In genomic region chr2:61470122-61470951, GRCh38 we compare ENCODE assay signal across 8 cellular contexts. TPM values are rescaled to one million over a fixed set of nuclear protein-coding genes. Genes with fewer than 3 reads are reported as not detected.
DNase-seq lines count a peak whose midpoint lies in the region; ATAC-seq and TF ChIP-seq lines count a peak whose summit lies in the region.

No MANE protein-coding gene starts in this region.

- no peaks in the 10 kb centered on the region for H3K27me3 Mint-ChIP-seq in activated naive CD8-positive, alpha-beta T cell treated with anti-CD3 and anti-CD28 coated beads, Interleukin-2, amount 50 U/mL, for 24 hours
- H3K27me3 Mint-ChIP-seq in progenitor cell of endocrine pancreas, result no peaks in the 10 kb centered on the region

- peak in 1 of 4 donors; percentile 40 for TF ChIP-seq POLR2A in upper lobe of left lung (IDR thresholded peaks at IDR 0.05)

- H2AFZ ChIP-seq in Loucy (ENCODE audit: low read length), result no peak overlapping the region

- H3K27me3 ChIP-seq in Loucy (ENCODE audit: insufficient read depth, low read length, poor library complexity, severe bottlenecking) (no peaks in the 10 kb centered on the region), upper lobe of left lung (no peaks in the 10 kb centered on the region)

- peak overlapping the region; percentile 87 for H3K9ac ChIP-seq in Loucy (ENCODE audit: low read depth, low read length, poor library complexity, severe bottlenecking)

- H3F3A ChIP-seq in Loucy (ENCODE audit: low read depth), result 0 out of 2 replicates have a peak, but pooled peaks cover 4% of the 10 kb centered on the region

- H4K20me1 ChIP-seq in Loucy (ENCODE audit: insufficient read depth, low read length, poor library complexity, severe bottlenecking), result peaks cover 42% of the 10 kb centered on the region

- H3K9me2 ChIP-seq in Loucy (replicated peaks; ENCODE audit: low read depth, low read length), result no peaks in the 10 kb centered on the region

- peak overlapping the region; percentile 72 for H3K4me2 ChIP-seq in Loucy (ENCODE audit: low read depth, low read length, poor library complexity, severe bottlenecking)

- H3K4me1 Mint-ChIP-seq in activated naive CD8-positive, alpha-beta T cell treated with anti-CD3 and anti-CD28 coated beads, Interleukin-2, amount 50 U/mL, for 24 hours, result peaks cover 35% of the 10 kb centered on the region
- H3K4me1 Mint-ChIP-seq in progenitor cell of endocrine pancreas (ENCODE audit: low read depth), result peaks cover 16% of the 10 kb centered on the region

- H3K36me3 ChIP-seq in Loucy (ENCODE audit: insufficient read depth, low read length) (no peaks in the 10 kb centered on the region), upper lobe of left lung (peaks cover 0 to 6% (median 0%) of the 10 kb centered on the region in 4 donors)

- WGBS in upper lobe of left lung, 2 donors, result 0 to 1% methylated on average over 29 to 57 of the region's 94 CpGs

- TF ChIP-seq CTCF in Loucy (conservative IDR thresholded peaks at IDR 0.05; ENCODE audit: low read length) (no peak), progenitor cell of endocrine pancreas (IDR thresholded peaks at IDR 0.05; ENCODE audit: unreplicated experiment) (no peak), upper lobe of left lung (IDR thresholded peaks at IDR 0.05) (no peak)

- no peaks in the 10 kb centered on the region for H3K9me3 Mint-ChIP-seq in activated naive CD8-positive, alpha-beta T cell treated with anti-CD3 and anti-CD28 coated beads, Interleukin-2, amount 50 U/mL, for 24 hours
- H3K9me3 Mint-ChIP-seq in progenitor cell of endocrine pancreas (ENCODE audit: low read depth), result no peaks in the 10 kb centered on the region

- peak; percentile 19 for ATAC-seq in GM21786 (IDR thresholded peaks at IDR 0.05; ENCODE audit: unreplicated experiment)
- peak; percentile 33 for ATAC-seq in activated naive CD8-positive, alpha-beta T cell treated with anti-CD3 and anti-CD28 coated beads, Interleukin-2, amount 50 U/mL, for 24 hours
- peak; percentile 76 to 79 for ATAC-seq in left cardiac atrium
- peak; percentile 76 to 86 for ATAC-seq in upper lobe of left lung (ENCODE audit: low FRiP score in 2 of 2)

- peak overlapping the region; percentile 88 for H3K4me3 Mint-ChIP-seq in activated naive CD8-positive, alpha-beta T cell treated with anti-CD3 and anti-CD28 coated beads, Interleukin-2, amount 50 U/mL, for 24 hours
- H3K4me3 Mint-ChIP-seq in progenitor cell of endocrine pancreas (ENCODE audit: low read depth), result peak overlapping the region; percentile 94

- H3K27ac Mint-ChIP-seq in activated naive CD8-positive, alpha-beta T cell treated with anti-CD3 and anti-CD28 coated beads, Interleukin-2, amount 50 U/mL, for 24 hours, result peak overlapping the region; percentile 86
- peak overlapping the region; percentile 99 for H3K27ac Mint-ChIP-seq in progenitor cell of endocrine pancreas

- intact Hi-C loops in left cardiac atrium (cut with DNase I), result loop anchor here in 1 of 2 donors (5.0 kb wide), 1 partner anchor 67 kb away; the partner anchor contains the start of gene XPO1

- H3K9me3 ChIP-seq in Loucy (ENCODE audit: insufficient read depth, low read depth, low read length) (no peaks in the 10 kb centered on the region), upper lobe of left lung (no peaks in the 10 kb centered on the region)

- DNase-seq in DMS79 (lab: John Stamatoyannopoulos, UW) (peak; percentile 53), SW480 (ENCODE audit: low spot score) (peak; percentile 83), left cardiac atrium (peak; percentile 90), progenitor cell of endocrine pancreas (ENCODE audit: low spot score, unreplicated experiment) (peak; percentile 86), upper lobe of left lung (peak; percentile 93 to 96)
- peak; percentile 86 for DNase-seq in activated naive CD8-positive, alpha-beta T cell treated with anti-CD3 and anti-CD28 coated beads, Interleukin-2, amount 50 U/mL, for 24 hours

- H3K27ac ChIP-seq in upper lobe of left lung, result peak overlapping the region; percentile 98 to 99 (median 98)

- H3K36me3 Mint-ChIP-seq in activated naive CD8-positive, alpha-beta T cell treated with anti-CD3 and anti-CD28 coated beads, Interleukin-2, amount 50 U/mL, for 24 hours (ENCODE audit: low read depth), result peaks cover 12% of the 10 kb centered on the region
- H3K36me3 Mint-ChIP-seq in progenitor cell of endocrine pancreas (ENCODE audit: insufficient read depth), result peaks cover 3% of the 10 kb centered on the region

- TF ChIP-seq EP300 in upper lobe of left lung (IDR thresholded peaks at IDR 0.05), result no peak

- peaks cover 20% of the 10 kb centered on the region for H3K4me1 ChIP-seq in Loucy (ENCODE audit: insufficient read depth, low read length, poor library complexity, severe bottlenecking)
- peaks cover 26 to 50% (median 29%) of the 10 kb centered on the region in 4 donors for H3K4me1 ChIP-seq in upper lobe of left lung

- H3K79me2 ChIP-seq in Loucy (ENCODE audit: insufficient read depth, low read length), result peaks cover 64% of the 10 kb centered on the region

- H3K4me3 ChIP-seq in Loucy (ENCODE audit: low read length, poor library complexity, severe bottlenecking) (peak overlapping the region; percentile 86), upper lobe of left lung (peak overlapping the region; percentile 56 to 82 (median 77))

RNA-seq across cellular contexts. Expression of gene USP34, which starts 0.6 kb away (rescaled TPM):
- total RNA-seq in left cardiac atrium (10 to 100 TPM; 44.1 to 60.4 TPM), progenitor cell of endocrine pancreas (139 and 160 TPM in 2 replicates), upper lobe of left lung (100 to 1,000 TPM in 4 of 6 donors, 10 to 100 TPM in 2; 73.8 to 223 (median 114) TPM)

Comparison
In these comparisons a context has a peak if more than half of its experiments do, and no peak if none do; other contexts are left out.
1. Peak in every context shown above with its lines: DNase-seq, ATAC-seq, H3K4me3 ChIP-seq and H3K27ac ChIP-seq.
2. ATAC-seq: peak in every context shown above with its lines; median percentile 81 in upper lobe of left lung; 78 in left cardiac atrium; 33 in activated naive CD8-positive, alpha-beta T cell treated with anti-CD3 and anti-CD28 coated beads, Interleukin-2, amount 50 U/mL, for 24 hours; 19 in GM21786.